ENCODE assay signal across 8 cellular contexts in genomic region chr4:186144180-186144579, GRCh38. TPM values are rescaled to one million over a fixed set of nuclear protein-coding genes. Genes with fewer than 3 reads are reported as not detected.
DNase-seq lines count a peak whose midpoint lies in the region; ATAC-seq, FAIRE-seq and TF ChIP-seq lines count a peak whose summit lies in the region.

No MANE protein-coding gene starts in this region.

- H3K27me3 ChIP-seq in gastrocnemius medialis, result no peaks in the 10 kb centered on the region

- in situ Hi-C loops in gastrocnemius medialis (cut with MboI; ENCODE audit: low sequenced_read_pairs in 4 of 4), result loop anchor here in 1 of 4 donors (10.0 kb wide), 1 partner anchor 79 kb away; the partner anchor contains the start of gene TLR3

- intact Hi-C loops in gastrocnemius medialis (cut with DNase I; ENCODE audit: low total_unique reads), result loop anchor here (10.0 kb wide), 1 partner anchor 79 kb away; the partner anchor contains the start of gene TLR3

- H3K27ac ChIP-seq in angular gyrus (ENCODE audit: low read depth, low read length), result peak overlapping the region; percentile 80
- peak overlapping the region; percentile 44 to 60 (median 56) for H3K27ac ChIP-seq in gastrocnemius medialis

- peak; percentile 30 for DNase-seq in DMS114 treated with DMSO at 0.1 percent for 48 hours (lab: John Stamatoyannopoulos, UW; ENCODE audit: unreplicated experiment)
- DNase-seq in HTR-8/SVneo (ENCODE audit: insufficient read length, low spot score), result peak; percentile 63
- DNase-seq in gastrocnemius medialis, result no peak

- ATAC-seq in GM19438 (IDR thresholded peaks at IDR 0.05; ENCODE audit: low read depth, unreplicated experiment) (peak; percentile 52), gastrocnemius medialis (peak; percentile 21 to 23), HG03439 (IDR thresholded peaks at IDR 0.05; ENCODE audit: unreplicated experiment) (no peak), GM21717 (IDR thresholded peaks at IDR 0.05; ENCODE audit: unreplicated experiment) (no peak)

- TF ChIP-seq CTCF in gastrocnemius medialis (IDR thresholded peaks at IDR 0.05 in 4 of 5, conservative IDR thresholded peaks at IDR 0.05 in 1 of 5), result no peak

- peak; percentile 80 for FAIRE-seq in HTR-8/SVneo (lab: Jason Lieb, UNC)

- no peaks in the 10 kb centered on the region for H3K9me3 ChIP-seq in gastrocnemius medialis

- H3K36me3 ChIP-seq in gastrocnemius medialis, result no peaks in the 10 kb centered on the region

- peaks cover 0 to 9% of the 10 kb centered on the region in 2 donors for H3K4me1 ChIP-seq in gastrocnemius medialis

- TF ChIP-seq POLR2A in gastrocnemius medialis (IDR thresholded peaks at IDR 0.05), result no peak

- peak overlapping the region; percentile 48 for H3K4me3 ChIP-seq in iPS-11a (ENCODE audit: low read depth, low read length)
- H3K4me3 ChIP-seq in gastrocnemius medialis, result peak overlapping the region; percentile 41 to 66 (median 58)

RNA-seq across cellular contexts. Expression of gene FAM149A, which starts 39.7 kb away (rescaled TPM):
- 1 to 10 TPM; 1.5 to 5.9 (median 3.3) TPM for total RNA-seq in gastrocnemius medialis

RNA-seq across cellular contexts. Expression of gene CYP4V2, which starts 47.2 kb away (rescaled TPM):
- 10 to 100 TPM in 1 of 4 donors, 1 to 10 TPM in 3; 2.9 to 11.0 (median 6.1) TPM for total RNA-seq in gastrocnemius medialis

Comparison
In these comparisons a context has a peak if more than half of its experiments do, and no peak if none do; other contexts are left out.
1. DNase-seq: peak in DMS114 treated with DMSO at 0.1 percent for 48 hours (single experiment) and HTR-8/SVneo (single experiment); none in gastrocnemius medialis (0 of 2).
2. ATAC-seq: peak in GM19438 (single experiment) and gastrocnemius medialis (2 of 2); none in HG03439 (single experiment) and GM21717 (single experiment).